In genomic region chr14:73232984-73233383, GRCh38 we compare ENCODE assay signal across 17 cellular contexts.
"Had no signal": no experiment of that assay in that cellular context is flagged by ENCODE, and none has a peak within 500 bp of the region (broad histone marks: within the 10 kb centered on the region; RNA-seq: fewer than 3 reads in every experiment).

No MANE protein-coding gene starts in this region.

- H3K9me3 Mint-ChIP-seq: activated naive CD4-positive, alpha-beta T cell treated with anti-CD3 and anti-CD28 coated beads, Interleukin-2, amount 10 ng/mL, durations not matched to agents 7 days and 5 days; activated naive CD8-positive, alpha-beta T cell treated with anti-CD3 and anti-CD28 coated beads, Interleukin-2, amount 50 U/mL, for 24 hours; memory B cell; natural killer cell; stimulated activated naive B cell treated with anti-CD40 and anti-IgM and Interleukin-4, amounts not matched to agents 10 μg/mL and 1 μg/mL and 100 μg/mL, for 72 hours had no signal

- H3K27ac ChIP-seq: ascending aorta, dorsolateral prefrontal cortex, gastrocnemius medialis, thoracic aorta had no signal

- H3K4me3 ChIP-seq: ascending aorta, dorsolateral prefrontal cortex, gastrocnemius medialis, thoracic aorta, upper lobe of left lung had no signal

- H3K36me3 ChIP-seq: ascending aorta, gastrocnemius medialis, thoracic aorta had no signal

- DNase-seq: activated CD4-positive, alpha-beta T cell treated with anti-CD3 and anti-CD28 coated beads, Interleukin-2, amount 50 U/mL, for 1 hour; activated CD4-positive, CD25-positive, alpha-beta regulatory T cell treated with anti-CD3 and anti-CD28 coated beads, Interleukin-2, amount 50 U/mL, for 72 hours; activated CD8-positive, alpha-beta memory T cell treated with anti-CD3 and anti-CD28 coated beads, Interleukin-2, amount 50 U/mL, for 4 hours; activated effector memory CD4-positive, alpha-beta T cell treated with Interleukin-2 at 50 U/mL for 16 hours; activated naive CD4-positive, alpha-beta T cell treated with anti-CD3 and anti-CD28 coated beads, Interleukin-2, amount 10 ng/mL, durations not matched to agents 7 days and 5 days; activated naive CD8-positive, alpha-beta T cell treated with anti-CD3 and anti-CD28 coated beads, Interleukin-2, amount 50 U/mL, for 24 hours; activated T-cell treated with anti-CD3 and anti-CD28 coated beads, Interleukin-2, amount 50 U/mL, for 48 hours; erythroblast; gastrocnemius medialis; natural killer cell; stimulated activated naive B cell treated with anti-CD40 and anti-IgM and Interleukin-4, amounts not matched to agents 10 μg/mL and 1 μg/mL and 100 μg/mL, for 72 hours; T1000; upper lobe of left lung had no signal

- ATAC-seq: activated naive CD8-positive, alpha-beta T cell treated with anti-CD3 and anti-CD28 coated beads, Interleukin-2, amount 50 U/mL, for 24 hours; gastrocnemius medialis; natural killer cell; stimulated activated naive B cell treated with anti-CD40 and anti-IgM and Interleukin-4, amounts not matched to agents 10 μg/mL and 1 μg/mL and 100 μg/mL, for 72 hours had no signal

- H3K4me3 Mint-ChIP-seq: activated naive CD4-positive, alpha-beta T cell treated with anti-CD3 and anti-CD28 coated beads, Interleukin-2, amount 10 ng/mL, durations not matched to agents 7 days and 5 days; activated naive CD8-positive, alpha-beta T cell treated with anti-CD3 and anti-CD28 coated beads, Interleukin-2, amount 50 U/mL, for 24 hours; memory B cell; natural killer cell; stimulated activated naive B cell treated with anti-CD40 and anti-IgM and Interleukin-4, amounts not matched to agents 10 μg/mL and 1 μg/mL and 100 μg/mL, for 72 hours had no signal

- H3K36me3 Mint-ChIP-seq: natural killer cell had no signal

- H3K9me3 ChIP-seq: ascending aorta, gastrocnemius medialis, thoracic aorta, upper lobe of left lung had no signal

- H3K27ac Mint-ChIP-seq: activated naive CD4-positive, alpha-beta T cell treated with anti-CD3 and anti-CD28 coated beads, Interleukin-2, amount 10 ng/mL, durations not matched to agents 7 days and 5 days; activated naive CD8-positive, alpha-beta T cell treated with anti-CD3 and anti-CD28 coated beads, Interleukin-2, amount 50 U/mL, for 24 hours; memory B cell; natural killer cell had no signal
